ENCODE assay signal across 27 cellular contexts in genomic region chr17:32398946-32399345, GRCh38. TPM values are rescaled to one million over a fixed set of nuclear protein-coding genes. Genes with fewer than 3 reads are reported as not detected.
A peak's percentile ranks its signal among the peaks of the same experiment; 100 is the strongest.
DNase-seq lines count a peak whose midpoint lies in the region; ATAC-seq and TF ChIP-seq lines count a peak whose summit lies in the region.
"Had no signal": no experiment of that assay in that cellular context is flagged by ENCODE, and none has a peak within 500 bp of the region (broad histone marks: within the 10 kb centered on the region; RNA-seq: fewer than 3 reads in every experiment).

No MANE protein-coding gene starts in this region.

- H4K20me1 ChIP-seq in OCI-LY7 (ENCODE audit: insufficient read depth, low read length): no peaks in the 10 kb centered on the region
- H4K20me1 ChIP-seq in neural progenitor cell (ENCODE audit: low read depth): no peaks in the 10 kb centered on the region
- H4K20me1 ChIP-seq: BLaER1 had no signal

- CTCF ChIA-PET in CD4-positive, alpha-beta T cell (lab: Charles Lee): interaction anchor here (2.0 kb wide), 1 partner anchor 45 kb away, joined by 5 read pairs; the partner anchor contains the start of gene PSMD11
- CTCF ChIA-PET in OCI-LY7 (lab: Charles Lee; ENCODE audit: unreplicated experiment): no interaction called here

- TF ChIP-seq CTCF in CD4-positive, alpha-beta T cell (IDR thresholded peaks at IDR 0.05): no peak
- TF ChIP-seq CTCF in OCI-LY7 (conservative IDR thresholded peaks at IDR 0.05; ENCODE audit: low read length) (no peak), neural progenitor cell (IDR thresholded peaks at IDR 0.05) (no peak)

- in situ Hi-C loops in G401 (cut with HindIII; ENCODE audit: low sequenced_read_pairs): no loop called here

- no peaks in the 10 kb centered on the region for H3K9me3 ChIP-seq in CD4-positive, alpha-beta T cell (ENCODE audit: control insufficient read depth, low read length)
- H3K9me3 ChIP-seq in OCI-LY7 (ENCODE audit: low read length) (no peaks in the 10 kb centered on the region), neural progenitor cell (ENCODE audit: low read depth) (no peaks in the 10 kb centered on the region)
- H3K9me3 ChIP-seq: BLaER1, Caco-2, MG63 had no signal

- no peak overlapping the region for H3K4me2 ChIP-seq in OCI-LY7 (ENCODE audit: low read length)
- H3K4me2 ChIP-seq in neural progenitor cell: no peak overlapping the region
- H3K4me2 ChIP-seq: BLaER1, PC-9 had no signal

- no peaks in the 10 kb centered on the region for H3K27me3 Mint-ChIP-seq in activated naive CD4-positive, alpha-beta T cell treated with anti-CD3 and anti-CD28 coated beads, Interleukin-2, amount 50 U/mL, for 24 hours
- no peaks in the 10 kb centered on the region for H3K27me3 Mint-ChIP-seq in CD4-positive, alpha-beta T cell
- peaks cover 4% of the 10 kb centered on the region for H3K27me3 Mint-ChIP-seq in neural progenitor cell (ENCODE audit: insufficient read depth, low read depth)
- H3K27me3 Mint-ChIP-seq: CD4-positive, CD25-positive, alpha-beta regulatory T cell had no signal

- H3K36me3 Mint-ChIP-seq in activated naive CD4-positive, alpha-beta T cell treated with anti-CD3 and anti-CD28 coated beads, Interleukin-2, amount 50 U/mL, for 24 hours: peaks cover 4% of the 10 kb centered on the region
- peaks cover 4% of the 10 kb centered on the region for H3K36me3 Mint-ChIP-seq in CD4-positive, alpha-beta T cell (ENCODE audit: low read depth)
- H3K36me3 Mint-ChIP-seq in neural progenitor cell: peaks cover 2% of the 10 kb centered on the region

- H3K27ac ChIP-seq in CD4-positive, alpha-beta T cell (ENCODE audit: low read depth, low read length): no peak overlapping the region
- H3K27ac ChIP-seq in OCI-LY7 (ENCODE audit: low read depth, low read length, poor library complexity, severe bottlenecking) (no peak overlapping the region), neural progenitor cell (no peak overlapping the region)
- H3K27ac ChIP-seq: BLaER1, GM23248, PC-9 had no signal

- no peak overlapping the region for H3K4me3 Mint-ChIP-seq in activated naive CD4-positive, alpha-beta T cell treated with anti-CD3 and anti-CD28 coated beads, Interleukin-2, amount 50 U/mL, for 24 hours
- no peak overlapping the region for H3K4me3 Mint-ChIP-seq in CD4-positive, alpha-beta T cell
- no peak overlapping the region for H3K4me3 Mint-ChIP-seq in neural progenitor cell
- H3K4me3 Mint-ChIP-seq: CD4-positive, CD25-positive, alpha-beta regulatory T cell; H9 had no signal

- intact Hi-C loops in CD4-positive, alpha-beta T cell (cut with DNase I, micrococcal nuclease): no loop called here
- intact Hi-C loops in OCI-LY7 (cut with micrococcal nuclease; ENCODE audit: unreplicated experiment): no loop called here

- TSS peak; percentile 40 for BruUV-seq in OCI-LY7 (replicated peaks; lab: Mats Ljungman, UMichigan)

- H3K79me2 ChIP-seq in OCI-LY7 (ENCODE audit: insufficient read depth, low read depth, low read length) (no peaks in the 10 kb centered on the region), neural progenitor cell (ENCODE audit: low read depth) (no peaks in the 10 kb centered on the region)

- peaks cover 20% of the 10 kb centered on the region for H3F3A ChIP-seq in neural progenitor cell (ENCODE audit: low read depth)

- H2AFZ ChIP-seq in OCI-LY7 (ENCODE audit: low read length): no peak overlapping the region
- H2AFZ ChIP-seq in neural progenitor cell (replicated peaks): no peak overlapping the region
- H2AFZ ChIP-seq: GM23248, PC-9 had no signal

- no peak for ATAC-seq in CD4-positive, alpha-beta T cell (ENCODE audit: poor library complexity)
- ATAC-seq: GM12878, Right ventricle myocardium inferior had no signal

- no peak overlapping the region for H3K9ac ChIP-seq in neural progenitor cell
- H3K9ac ChIP-seq: BLaER1, GM23248 had no signal

- no peaks in the 10 kb centered on the region for H3K27me3 ChIP-seq in CD4-positive, alpha-beta T cell (ENCODE audit: control insufficient read depth, insufficient read depth, low read length)
- H3K27me3 ChIP-seq in neural progenitor cell: no peaks in the 10 kb centered on the region
- H3K27me3 ChIP-seq: BLaER1, MG63 had no signal

- no peaks in the 10 kb centered on the region for H3K4me1 ChIP-seq in OCI-LY7 (ENCODE audit: insufficient read depth, low read length, poor library complexity, severe bottlenecking)
- H3K4me1 ChIP-seq in neural progenitor cell: no peaks in the 10 kb centered on the region
- H3K4me1 ChIP-seq: BLaER1 had no signal

- no peaks in the 10 kb centered on the region for H3K9me3 Mint-ChIP-seq in activated naive CD4-positive, alpha-beta T cell treated with anti-CD3 and anti-CD28 coated beads, Interleukin-2, amount 50 U/mL, for 24 hours
- no peaks in the 10 kb centered on the region for H3K9me3 Mint-ChIP-seq in CD4-positive, alpha-beta T cell
- H3K9me3 Mint-ChIP-seq in neural progenitor cell: no peaks in the 10 kb centered on the region
- H3K9me3 Mint-ChIP-seq: CD4-positive, CD25-positive, alpha-beta regulatory T cell; H9 had no signal

- POLR2A ChIA-PET in CD4-positive, alpha-beta T cell (lab: Charles Lee): interaction anchor here (1.7 kb wide), 1 partner anchor 10 kb away, joined by 6 read pairs; no protein-coding TSS in a partner anchor
- POLR2A ChIA-PET in OCI-LY7 (lab: Charles Lee): no interaction called here

- H3K27ac Mint-ChIP-seq in activated naive CD4-positive, alpha-beta T cell treated with anti-CD3 and anti-CD28 coated beads, Interleukin-2, amount 50 U/mL, for 24 hours: peak overlapping the region; percentile 75
- peak overlapping the region; percentile 26 for H3K27ac Mint-ChIP-seq in CD4-positive, alpha-beta T cell
- no peak overlapping the region for H3K27ac Mint-ChIP-seq in neural progenitor cell
- H3K27ac Mint-ChIP-seq: H9 had no signal

- DNase-seq in activated naive CD4-positive, alpha-beta T cell treated with Interleukin-2 at 50 U/mL for 16 hours: no peak
- DNase-seq in CD4-positive, alpha-beta T cell: no peak
- DNase-seq in OCI-LY7 (ENCODE audit: low spot score) (no peak), foreskin melanocyte (peak; percentile 83), neural progenitor cell (ENCODE audit: low spot score) (no peak), NCI-H1930 (lab: John Stamatoyannopoulos, UW) (no peak), G401 (ENCODE audit: low spot score) (no peak)
- DNase-seq: Caco-2; CD4-positive, CD25-positive, alpha-beta regulatory T cell; GDM1; GM23248; H9; IMR-90; KG1; MG63; NCI-H1105 treated with DMSO at 0.1 percent for 48 hours; NCI-H146; NCI-H2029; NCI-H446; NCI-H524 treated with DMSO at 0.1 percent for 48 hours; NCI-H82; NK-92 treated with Interleukin-12 subunit alpha and Interleukin-12 subunit beta, amount 100 ng/mL, for 24 hours; PC-9 had no signal

- H3K9me2 ChIP-seq in OCI-LY7 (ENCODE audit: insufficient read depth, low read length): no peaks in the 10 kb centered on the region

- H3K36me3 ChIP-seq in OCI-LY7 (ENCODE audit: insufficient read depth, low read length) (no peaks in the 10 kb centered on the region), neural progenitor cell (no peaks in the 10 kb centered on the region)

- no peak overlapping the region for H3K4me3 ChIP-seq in OCI-LY7 (ENCODE audit: low read depth, low read length, poor library complexity, severe bottlenecking)
- H3K4me3 ChIP-seq in neural progenitor cell: no peak overlapping the region
- H3K4me3 ChIP-seq: BLaER1, GM12878, GM23248, MG63, PC-9 had no signal

- peaks cover 13% of the 10 kb centered on the region for H3K4me1 Mint-ChIP-seq in activated naive CD4-positive, alpha-beta T cell treated with anti-CD3 and anti-CD28 coated beads, Interleukin-2, amount 50 U/mL, for 24 hours
- H3K4me1 Mint-ChIP-seq in CD4-positive, alpha-beta T cell (ENCODE audit: low read depth): peaks cover 9% of the 10 kb centered on the region
- no peaks in the 10 kb centered on the region for H3K4me1 Mint-ChIP-seq in neural progenitor cell

RNA-seq across cellular contexts. Expression of gene PSMD11, which starts 45.4 kb away (rescaled TPM):
- 10 to 100 TPM; 67.6 to 68.7 TPM for total RNA-seq in CD4-positive, alpha-beta T cell
- total RNA-seq in OCI-LY7 (2014; rRNA removed; shearing (Covaris generic)): 81.0 and 89.3 TPM in 2 replicates
- total RNA-seq in OCI-LY7 (2022) (123 and 137 TPM in 2 replicates), neural progenitor cell (ENCODE audit: low replicate concordance) (74.5 and 101 TPM in 2 replicates)
- total RNA-seq in G401 (2014; rRNA removed; shearing (Covaris generic)): 105 and 214 TPM in 2 replicates

RNA-seq across cellular contexts. Expression of gene ZNF207, which starts 49.0 kb away (rescaled TPM):
- 100 to 1,000 TPM; 252 to 262 TPM for total RNA-seq in CD4-positive, alpha-beta T cell
- total RNA-seq in OCI-LY7 (2014; rRNA removed; shearing (Covaris generic)): 121 and 157 TPM in 2 replicates
- total RNA-seq in OCI-LY7 (2022) (284 and 309 TPM in 2 replicates), neural progenitor cell (ENCODE audit: low replicate concordance) (214 and 304 TPM in 2 replicates)
- 128 and 171 TPM in 2 replicates for total RNA-seq in G401 (2014; rRNA removed; shearing (Covaris generic))

RNA-seq across cellular contexts. Expression of gene C17orf75, which starts 57.0 kb away (rescaled TPM):
- 10 to 100 TPM; 12.8 to 15.9 TPM for total RNA-seq in CD4-positive, alpha-beta T cell
- total RNA-seq in OCI-LY7 (2014; rRNA removed; shearing (Covaris generic)): 70.9 and 106 TPM in 2 replicates
- 64.8 and 66.1 TPM in 2 replicates for total RNA-seq in OCI-LY7 (2022)
- 38.2 and 57.4 TPM in 2 replicates for total RNA-seq in neural progenitor cell (ENCODE audit: low replicate concordance)
- total RNA-seq in G401 (2014; rRNA removed; shearing (Covaris generic)): 25.7 and 27.9 TPM in 2 replicates
